Comparison of ENCODE assay signal across 8 cellular contexts in the genomic region with DNA sequence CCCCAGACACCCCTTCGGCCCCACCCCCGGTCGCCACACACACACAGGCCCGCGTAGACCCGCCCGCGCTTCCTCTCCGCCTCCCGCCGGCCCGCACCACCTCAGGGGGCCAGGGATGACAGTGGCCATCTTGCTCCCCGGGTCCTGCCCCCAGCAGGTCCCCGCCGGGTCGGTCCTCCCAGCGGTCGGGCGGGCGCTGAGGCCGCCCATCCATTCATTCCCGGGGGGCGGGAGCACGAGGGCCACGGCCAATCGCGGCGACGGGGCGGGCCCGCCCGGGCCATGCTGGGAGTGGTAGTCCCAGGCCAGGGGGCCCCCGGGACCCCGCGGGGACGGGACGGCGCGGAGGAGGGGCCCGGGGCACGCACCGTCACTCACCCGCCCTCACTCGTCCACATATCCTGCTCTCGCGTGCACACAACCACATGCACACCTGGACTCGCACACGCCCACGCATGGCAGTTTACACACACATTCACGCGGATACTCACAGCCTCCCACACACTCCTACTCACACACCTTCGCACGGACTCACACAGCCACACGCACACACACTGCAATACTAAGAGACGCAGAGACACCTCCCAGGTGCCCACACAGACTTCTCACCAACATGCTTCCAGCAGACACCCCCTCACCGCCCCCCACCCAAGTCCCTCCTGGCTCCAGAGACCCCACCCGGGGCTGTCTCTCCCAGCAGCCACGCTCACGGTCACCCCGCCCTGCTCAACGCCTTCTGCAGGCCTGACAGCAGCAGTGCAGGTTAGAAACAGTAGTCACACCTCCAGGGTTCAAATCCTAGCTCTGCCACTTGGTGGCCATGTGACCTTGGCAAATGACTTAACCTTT. TPM values are rescaled to one million over a fixed set of nuclear protein-coding genes. Genes with fewer than 3 reads are reported as not detected.
DNase-seq lines count a peak whose midpoint lies in the region; ATAC-seq and TF ChIP-seq lines count a peak whose summit lies in the region.

A gene (minus strand): TSS at position 209 of the 849 bp plus-strand sequence. CDS start 80 bp downstream, at position 129.

- peak within 1 kb of the TSS in 2 of 7 donors; percentile 1 to 73 for H3K27ac Mint-ChIP-seq in CD4-positive, alpha-beta memory T cell

- H3K4me1 Mint-ChIP-seq in CD4-positive, alpha-beta memory T cell: peaks cover 10 to 30% (median 22%) of the 10 kb centered on the region in 4 donors

- CTCF ChIA-PET in CD4-positive, alpha-beta memory T cell (lab: Charles Lee; ENCODE audit: partially characterized antibody): interaction anchor here (1.4 to 1.6 kb wide), 2 partner anchors 111 to 322 kb away, joined by 4 to 6 read pairs; a partner anchor contains a TSS

- no peaks in the 10 kb centered on the region for H3K36me3 ChIP-seq in CD4-positive, alpha-beta memory T cell (ENCODE audit: insufficient read depth, low read length)
- H3K36me3 ChIP-seq in parathyroid adenoma (ENCODE audit: control insufficient read depth, insufficient read depth, low read length): no peaks in the 10 kb centered on the region

- H3K79me2 ChIP-seq in parathyroid adenoma: no peaks in the 10 kb centered on the region

- H3K27me3 Mint-ChIP-seq in CD4-positive, alpha-beta memory T cell: peaks cover 42 to 43% of the 10 kb centered on the region in 2 donors

- H3K4me3 Mint-ChIP-seq in CD4-positive, alpha-beta memory T cell: peak within 1 kb of the TSS; percentile 68 to 92 (median 86)

- ATAC-seq in foreskin keratinocyte: peak; percentile 78

- peak within 1 kb of the TSS; percentile 68 for H3K4me2 ChIP-seq in parathyroid adenoma (ENCODE audit: low read length)

- POLR2A ChIA-PET in CD4-positive, alpha-beta memory T cell (lab: Charles Lee; ENCODE audit: partially characterized antibody): no interaction called here

- H3K9me3 Mint-ChIP-seq in CD4-positive, alpha-beta memory T cell: peaks cover 0 to 3% (median 0%) of the 10 kb centered on the region in 8 donors

- intact Hi-C loops in CD4-positive, alpha-beta memory T cell (cut with micrococcal nuclease): no loop called here

- H3K4me1 ChIP-seq in CD4-positive, alpha-beta memory T cell (ENCODE audit: insufficient read depth, low read length): peaks cover 19% of the 10 kb centered on the region
- H3K4me1 ChIP-seq in foreskin keratinocyte: no peaks in the 10 kb centered on the region
- H3K4me1 ChIP-seq in parathyroid adenoma: peaks cover 3% of the 10 kb centered on the region

- no peaks in the 10 kb centered on the region for H3K36me3 Mint-ChIP-seq in CD4-positive, alpha-beta memory T cell

- peak; percentile 48 for TF ChIP-seq CTCF in foreskin keratinocyte (conservative IDR thresholded peaks at IDR 0.05)
- no peak for TF ChIP-seq CTCF in parathyroid adenoma (IDR thresholded peaks at IDR 0.05)

- H3K4me3 ChIP-seq in CD4-positive, alpha-beta memory T cell (ENCODE audit: low read length in 2 of 2): peak within 1 kb of the TSS in 1 of 2 donors; percentile 31
- H3K4me3 ChIP-seq in parathyroid adenoma (ENCODE audit: low read depth, low read length): peak within 1 kb of the TSS; percentile 29

- peaks cover 40% of the 10 kb centered on the region for H3K27me3 ChIP-seq in CD4-positive, alpha-beta memory T cell (ENCODE audit: insufficient read depth, low read length)
- H3K27me3 ChIP-seq in foreskin keratinocyte (peaks cover 8% of the 10 kb centered on the region), parathyroid adenoma (ENCODE audit: control insufficient read depth, insufficient read depth, low read length) (peaks cover 3% of the 10 kb centered on the region)

- no peaks in the 10 kb centered on the region for H3K9me3 ChIP-seq in CD4-positive, alpha-beta memory T cell (ENCODE audit: control insufficient read depth in 1 of 2, low read length in 2 of 2)
- H3K9me3 ChIP-seq in parathyroid adenoma (ENCODE audit: control insufficient read depth, low read length): no peaks in the 10 kb centered on the region

- DNase-seq in CD4-positive, alpha-beta memory T cell: peak in 4 of 5 donors; percentile 22 to 44 (median 35)
- DNase-seq in GM19240 (ENCODE audit: insufficient read length, low spot score): peak; percentile 97
- peak; percentile 72 for DNase-seq in HT1080 (ENCODE audit: low read depth)
- DNase-seq in activated T-helper 9 cell treated with anti-CD3 and anti-CD28 coated beads, Interleukin-2, amount 50 U/mL, for 16 hours (ENCODE audit: low read depth): peak; percentile 21
- peak; percentile 54 to 65 for DNase-seq in foreskin keratinocyte
- no peak for DNase-seq in activated gamma-delta T cell (lab: John Stamatoyannopoulos, UW)

- no peak within 1 kb of the TSS for H3K27ac ChIP-seq in CD4-positive, alpha-beta memory T cell (ENCODE audit: low read depth, low read length)
- H3K27ac ChIP-seq in foreskin keratinocyte (no peak within 1 kb of the TSS), parathyroid adenoma (no peak within 1 kb of the TSS)

- H3K9ac ChIP-seq in parathyroid adenoma: no peak within 1 kb of the TSS

- H2AFZ ChIP-seq in parathyroid adenoma: peak within 1 kb of the TSS; percentile 86

TF ChIP-seq in PFSK-1, 5 proteins besides CTCF, POLR2A, EP300 and RAD21:
- TF ChIP-seq SIN3A (IDR thresholded peaks at IDR 0.05; ENCODE audit: borderline replicate concordance, insufficient read depth, low read length) (peak; percentile 62; the same call in 1 of the 2 replicates), POLR2AphosphoS5 (IDR thresholded peaks at IDR 0.05; ENCODE audit: low read depth, low read length) (no peak), TAF1 (IDR thresholded peaks at IDR 0.05; ENCODE audit: borderline replicate concordance, insufficient read depth, low read length) (no peak), FOXP2 (optimal IDR thresholded peaks at IDR 0.05; ENCODE audit: borderline replicate concordance, extremely low read depth, extremely low read length, insufficient read depth) (peak; percentile 78)
- TF ChIP-seq, protein P1, sequence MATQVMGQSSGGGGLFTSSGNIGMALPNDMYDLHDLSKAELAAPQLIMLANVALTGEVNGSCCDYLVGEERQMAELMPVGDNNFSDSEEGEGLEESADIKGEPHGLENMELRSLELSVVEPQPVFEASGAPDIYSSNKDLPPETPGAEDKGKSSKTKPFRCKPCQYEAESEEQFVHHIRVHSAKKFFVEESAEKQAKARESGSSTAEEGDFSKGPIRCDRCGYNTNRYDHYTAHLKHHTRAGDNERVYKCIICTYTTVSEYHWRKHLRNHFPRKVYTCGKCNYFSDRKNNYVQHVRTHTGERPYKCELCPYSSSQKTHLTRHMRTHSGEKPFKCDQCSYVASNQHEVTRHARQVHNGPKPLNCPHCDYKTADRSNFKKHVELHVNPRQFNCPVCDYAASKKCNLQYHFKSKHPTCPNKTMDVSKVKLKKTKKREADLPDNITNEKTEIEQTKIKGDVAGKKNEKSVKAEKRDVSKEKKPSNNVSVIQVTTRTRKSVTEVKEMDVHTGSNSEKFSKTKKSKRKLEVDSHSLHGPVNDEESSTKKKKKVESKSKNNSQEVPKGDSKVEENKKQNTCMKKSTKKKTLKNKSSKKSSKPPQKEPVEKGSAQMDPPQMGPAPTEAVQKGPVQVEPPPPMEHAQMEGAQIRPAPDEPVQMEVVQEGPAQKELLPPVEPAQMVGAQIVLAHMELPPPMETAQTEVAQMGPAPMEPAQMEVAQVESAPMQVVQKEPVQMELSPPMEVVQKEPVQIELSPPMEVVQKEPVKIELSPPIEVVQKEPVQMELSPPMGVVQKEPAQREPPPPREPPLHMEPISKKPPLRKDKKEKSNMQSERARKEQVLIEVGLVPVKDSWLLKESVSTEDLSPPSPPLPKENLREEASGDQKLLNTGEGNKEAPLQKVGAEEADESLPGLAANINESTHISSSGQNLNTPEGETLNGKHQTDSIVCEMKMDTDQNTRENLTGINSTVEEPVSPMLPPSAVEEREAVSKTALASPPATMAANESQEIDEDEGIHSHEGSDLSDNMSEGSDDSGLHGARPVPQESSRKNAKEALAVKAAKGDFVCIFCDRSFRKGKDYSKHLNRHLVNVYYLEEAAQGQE (IDR thresholded peaks at IDR 0.05; ENCODE audit: insufficient read depth in 1 of 2, low read depth in 2 of 2, low read length in 2 of 2): no peak

RNA-seq across cellular contexts. Expression of the gene that starts here (rescaled TPM):
- total RNA-seq in CD4-positive, alpha-beta memory T cell: not detected
- not detected for polyA plus RNA-seq in CD4-positive, alpha-beta memory T cell
- 9.1 and 9.5 TPM in 2 replicates for total RNA-seq in HT1080 (2014; rRNA removed; shearing (Covaris generic))
- polyA plus RNA-seq in HT1080 (2015; cell fraction: cytosol; rRNA removed): 2.4 and 3.0 TPM in 2 replicates
- polyA plus RNA-seq in HT1080 (2015; cell fraction: nucleus; rRNA removed): 1.6 and 4.0 TPM in 2 replicates
- 1.3 TPM for polyA plus RNA-seq in PFSK-1 (2012; ENCODE audit: insufficient read length, low read depth)
- total RNA-seq in foreskin keratinocyte: 3.3 and 3.8 TPM in 2 replicates
- polyA plus RNA-seq in foreskin keratinocyte: 3.4 and 4.2 TPM in 2 replicates

Comparison
In these comparisons a context has a peak if more than half of its experiments do, and no peak if none do; other contexts are left out.
1. Peak in DNase-seq in CD4-positive, alpha-beta memory T cell; RNA of the gene not detected or under 1 TPM.